ENCODE assay signal across 1 cellular context in the genomic region with DNA sequence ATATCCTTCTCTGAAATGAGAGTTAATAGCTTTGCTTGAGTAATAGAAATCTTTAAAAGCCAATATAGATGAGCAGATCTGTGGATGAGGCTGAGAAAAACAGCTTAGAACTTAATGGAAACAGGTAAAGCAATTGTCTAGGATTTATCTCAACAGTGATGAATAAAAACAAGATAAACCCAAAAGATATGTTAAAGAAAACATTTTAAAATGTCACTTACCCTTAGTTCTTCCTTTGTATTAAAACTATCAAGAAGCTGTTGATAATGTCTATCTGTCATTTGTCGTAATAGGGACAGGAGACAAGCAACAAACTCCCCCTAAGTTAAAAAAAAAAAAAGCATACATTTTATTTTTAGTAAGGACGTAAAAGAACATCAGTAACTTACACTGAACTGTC.
TF ChIP-seq lines count a peak whose summit lies in the region.

No MANE protein-coding gene starts in this region.

TF ChIP-seq in GM23338, 12 proteins besides CTCF, POLR2A, EP300 and RAD21 (continued from another document):
- TF ChIP-seq, protein P1, sequence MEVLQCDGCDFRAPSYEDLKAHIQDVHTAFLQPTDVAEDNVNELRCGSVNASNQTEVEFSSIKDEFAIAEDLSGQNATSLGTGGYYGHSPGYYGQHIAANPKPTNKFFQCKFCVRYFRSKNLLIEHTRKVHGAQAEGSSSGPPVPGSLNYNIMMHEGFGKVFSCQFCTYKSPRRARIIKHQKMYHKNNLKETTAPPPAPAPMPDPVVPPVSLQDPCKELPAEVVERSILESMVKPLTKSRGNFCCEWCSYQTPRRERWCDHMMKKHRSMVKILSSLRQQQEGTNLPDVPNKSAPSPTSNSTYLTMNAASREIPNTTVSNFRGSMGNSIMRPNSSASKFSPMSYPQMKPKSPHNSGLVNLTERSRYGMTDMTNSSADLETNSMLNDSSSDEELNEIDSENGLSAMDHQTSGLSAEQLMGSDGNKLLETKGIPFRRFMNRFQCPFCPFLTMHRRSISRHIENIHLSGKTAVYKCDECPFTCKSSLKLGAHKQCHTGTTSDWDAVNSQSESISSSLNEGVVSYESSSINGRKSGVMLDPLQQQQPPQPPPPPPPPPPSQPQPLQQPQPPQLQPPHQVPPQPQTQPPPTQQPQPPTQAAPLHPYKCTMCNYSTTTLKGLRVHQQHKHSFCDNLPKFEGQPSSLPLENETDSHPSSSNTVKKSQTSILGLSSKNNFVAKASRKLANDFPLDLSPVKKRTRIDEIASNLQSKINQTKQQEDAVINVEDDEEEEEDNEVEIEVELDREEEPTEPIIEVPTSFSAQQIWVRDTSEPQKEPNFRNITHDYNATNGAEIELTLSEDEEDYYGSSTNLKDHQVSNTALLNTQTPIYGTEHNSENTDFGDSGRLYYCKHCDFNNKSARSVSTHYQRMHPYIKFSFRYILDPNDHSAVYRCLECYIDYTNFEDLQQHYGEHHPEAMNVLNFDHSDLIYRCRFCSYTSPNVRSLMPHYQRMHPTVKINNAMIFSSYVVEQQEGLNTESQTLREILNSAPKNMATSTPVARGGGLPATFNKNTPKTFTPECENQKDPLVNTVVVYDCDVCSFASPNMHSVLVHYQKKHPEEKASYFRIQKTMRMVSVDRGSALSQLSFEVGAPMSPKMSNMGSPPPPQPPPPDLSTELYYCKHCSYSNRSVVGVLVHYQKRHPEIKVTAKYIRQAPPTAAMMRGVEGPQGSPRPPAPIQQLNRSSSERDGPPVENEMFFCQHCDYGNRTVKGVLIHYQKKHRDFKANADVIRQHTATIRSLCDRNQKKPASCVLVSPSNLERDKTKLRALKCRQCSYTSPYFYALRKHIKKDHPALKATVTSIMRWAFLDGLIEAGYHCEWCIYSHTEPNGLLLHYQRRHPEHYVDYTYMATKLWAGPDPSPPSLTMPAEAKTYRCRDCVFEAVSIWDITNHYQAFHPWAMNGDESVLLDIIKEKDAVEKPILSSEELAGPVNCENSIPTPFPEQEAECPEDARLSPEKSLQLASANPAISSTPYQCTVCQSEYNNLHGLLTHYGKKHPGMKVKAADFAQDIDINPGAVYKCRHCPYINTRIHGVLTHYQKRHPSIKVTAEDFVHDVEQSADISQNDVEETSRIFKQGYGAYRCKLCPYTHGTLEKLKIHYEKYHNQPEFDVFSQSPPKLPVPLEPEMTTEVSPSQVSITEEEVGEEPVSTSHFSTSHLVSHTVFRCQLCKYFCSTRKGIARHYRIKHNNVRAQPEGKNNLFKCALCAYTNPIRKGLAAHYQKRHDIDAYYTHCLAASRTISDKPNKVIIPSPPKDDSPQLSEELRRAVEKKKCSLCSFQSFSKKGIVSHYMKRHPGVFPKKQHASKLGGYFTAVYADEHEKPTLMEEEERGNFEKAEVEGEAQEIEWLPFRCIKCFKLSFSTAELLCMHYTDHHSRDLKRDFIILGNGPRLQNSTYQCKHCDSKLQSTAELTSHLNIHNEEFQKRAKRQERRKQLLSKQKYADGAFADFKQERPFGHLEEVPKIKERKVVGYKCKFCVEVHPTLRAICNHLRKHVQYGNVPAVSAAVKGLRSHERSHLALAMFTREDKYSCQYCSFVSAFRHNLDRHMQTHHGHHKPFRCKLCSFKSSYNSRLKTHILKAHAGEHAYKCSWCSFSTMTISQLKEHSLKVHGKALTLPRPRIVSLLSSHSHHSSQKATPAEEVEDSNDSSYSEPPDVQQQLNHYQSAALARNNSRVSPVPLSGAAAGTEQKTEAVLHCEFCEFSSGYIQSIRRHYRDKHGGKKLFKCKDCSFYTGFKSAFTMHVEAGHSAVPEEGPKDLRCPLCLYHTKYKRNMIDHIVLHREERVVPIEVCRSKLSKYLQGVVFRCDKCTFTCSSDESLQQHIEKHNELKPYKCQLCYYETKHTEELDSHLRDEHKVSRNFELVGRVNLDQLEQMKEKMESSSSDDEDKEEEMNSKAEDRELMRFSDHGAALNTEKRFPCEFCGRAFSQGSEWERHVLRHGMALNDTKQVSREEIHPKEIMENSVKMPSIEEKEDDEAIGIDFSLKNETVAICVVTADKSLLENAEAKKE (CRISPR knock-in tag; IDR thresholded peaks at IDR 0.05): no peak
- TF ChIP-seq EZH2 (IDR thresholded peaks at IDR 0.05; ENCODE audit: low read depth, unreplicated experiment) (no peak), ZNF114 (CRISPR knock-in tag; IDR thresholded peaks at IDR 0.05) (no peak), NANOG (IDR thresholded peaks at IDR 0.05; ENCODE audit: borderline replicate concordance) (no peak), STAT1 (IDR thresholded peaks at IDR 0.05; ENCODE audit: unreplicated experiment) (no peak), ZNF331 (CRISPR knock-in tag; IDR thresholded peaks at IDR 0.05; ENCODE audit: low read depth) (no peak)
